In genomic region chr13:33678906-33679657, GRCh38 we compare ENCODE assay signal across 8 cellular contexts.
A peak's percentile ranks its signal among the peaks of the same experiment; 100 is the strongest.
DNase-seq lines count a peak whose midpoint lies in the region; ATAC-seq and TF ChIP-seq lines count a peak whose summit lies in the region.

No MANE protein-coding gene starts in this region.

- peak; percentile 95 for ATAC-seq in GM19023 (IDR thresholded peaks at IDR 0.05; ENCODE audit: unreplicated experiment)
- peak; percentile 94 for ATAC-seq in HG03060 (IDR thresholded peaks at IDR 0.05; ENCODE audit: low read depth, unreplicated experiment)

- no peak for TF ChIP-seq CTCF in adrenal gland (IDR thresholded peaks at IDR 0.05)

- H3K9me3 ChIP-seq in adrenal gland (replicated peaks in 1 of 3), result no peaks in the 10 kb centered on the region

- H3K27me3 ChIP-seq in adrenal gland, result no peaks in the 10 kb centered on the region

- WGBS in adrenal gland, 4 donors, result 60 to 77% (median 75%) methylated on average over 11 of the region's 11 CpGs

- no peaks in the 10 kb centered on the region for H3K36me3 ChIP-seq in adrenal gland (replicated peaks in 1 of 2)

- peaks cover 5 to 7% of the 10 kb centered on the region in 2 donors for H3K4me1 ChIP-seq in adrenal gland (replicated peaks in 1 of 2)

- no peak overlapping the region for H3K4me3 ChIP-seq in adrenal gland

- no peak for TF ChIP-seq POLR2A in adrenal gland (IDR thresholded peaks at IDR 0.05)

- H3K27ac ChIP-seq in adrenal gland, result peak overlapping the region in 2 of 5 donors; percentile 3 to 13

- intact Hi-C loops in adrenal gland (cut with DNase I), result no loop called here

- peak; percentile 75 to 87 for DNase-seq in SHP77 (lab: John Stamatoyannopoulos, UW)
- peak; percentile 38 to 68 (median 52) for DNase-seq in adrenal gland
- DNase-seq in kidney tubule cell (ENCODE audit: low spot score), result peak; percentile 94
- DNase-seq in stimulated activated CD4-positive, alpha-beta T cell treated with anti-CD3 and anti-CD28 coated beads, TNF-alpha, amount 100 ng/mL, for 1 hour (ENCODE audit: low read depth in 3 of 3, low spot score in 1 of 3), result peak; percentile 5 to 46 (median 20)
- DNase-seq in NCI-H1417 treated with DMSO at 0.1 percent for 48 hours (lab: John Stamatoyannopoulos, UW), result no peak
- no peak for DNase-seq in NCI-H2171 (lab: John Stamatoyannopoulos, UW)

Comparison
In these comparisons a context has a peak if more than half of its experiments do, and no peak if none do; other contexts are left out.
1. DNase-seq: peak in SHP77 (2 of 2), adrenal gland (7 of 7), kidney tubule cell (single experiment) and stimulated activated CD4-positive, alpha-beta T cell treated with anti-CD3 and anti-CD28 coated beads, TNF-alpha, amount 100 ng/mL, for 1 hour (3 of 3); none in NCI-H1417 treated with DMSO at 0.1 percent for 48 hours (single experiment) and NCI-H2171 (single experiment).